In genomic region chr18:7950380-7951143, GRCh38 we compare ENCODE assay signal across 11 cellular contexts.
DNase-seq lines count a peak whose midpoint lies in the region; ATAC-seq and TF ChIP-seq lines count a peak whose summit lies in the region.
"Had no signal": no experiment of that assay in that cellular context is flagged by ENCODE, and none has a peak within 500 bp of the region (broad histone marks: within the 10 kb centered on the region; RNA-seq: fewer than 3 reads in every experiment).

No MANE protein-coding gene starts in this region.

- H3K27ac ChIP-seq in CD4-positive, alpha-beta T cell (ENCODE audit: low read depth, low read length) = no peak overlapping the region

- TF ChIP-seq CTCF in CD4-positive, alpha-beta T cell (IDR thresholded peaks at IDR 0.05) = no peak
- TF ChIP-seq CTCF in HFFc6 (IDR thresholded peaks at IDR 0.05) (peak; percentile 53), omental fat pad (IDR thresholded peaks at IDR 0.05) (no peak)

- peaks cover 34% of the 10 kb centered on the region for H3K4me1 Mint-ChIP-seq in CD4-positive, alpha-beta T cell (ENCODE audit: low read depth)
- H3K4me1 Mint-ChIP-seq in HFFc6 (ENCODE audit: low read depth) = peaks cover 66% of the 10 kb centered on the region

- H3K36me3 Mint-ChIP-seq in CD4-positive, alpha-beta T cell (ENCODE audit: low read depth) = no peaks in the 10 kb centered on the region
- peaks cover 3% of the 10 kb centered on the region; the same call in 1 of the 2 replicates for H3K36me3 Mint-ChIP-seq in HFFc6 (ENCODE audit: low read depth)

- no peaks in the 10 kb centered on the region for H3K9me3 Mint-ChIP-seq in CD4-positive, alpha-beta T cell
- no peaks in the 10 kb centered on the region for H3K9me3 Mint-ChIP-seq in HFFc6
- H3K9me3 Mint-ChIP-seq: brain, nephron had no signal

- peak; percentile 65 for ATAC-seq in CD4-positive, alpha-beta T cell (ENCODE audit: poor library complexity)
- ATAC-seq in omental fat pad (ENCODE audit: low FRiP score) = no peak
- ATAC-seq in left cardiac atrium = no peak

- POLR2A ChIA-PET in CD4-positive, alpha-beta T cell (lab: Charles Lee) = no interaction called here

- H3K4me3 Mint-ChIP-seq in CD4-positive, alpha-beta T cell = no peak overlapping the region
- peak overlapping the region; percentile 30; the same call in 1 of the 2 replicates for H3K4me3 Mint-ChIP-seq in HFFc6
- H3K4me3 Mint-ChIP-seq: brain, nephron had no signal

- intact Hi-C loops in CD4-positive, alpha-beta T cell (cut with DNase I, micrococcal nuclease) = no loop called here
- intact Hi-C loops in left cardiac atrium (cut with DNase I) = no loop called here

- CTCF ChIA-PET in CD4-positive, alpha-beta T cell (lab: Charles Lee) = no interaction called here

- H3K27me3 Mint-ChIP-seq in CD4-positive, alpha-beta T cell = no peaks in the 10 kb centered on the region
- H3K27me3 Mint-ChIP-seq in HFFc6 (ENCODE audit: insufficient read depth) = no peaks in the 10 kb centered on the region; the same call in 1 of the 2 replicates
- H3K27me3 Mint-ChIP-seq: brain had no signal

- no peaks in the 10 kb centered on the region for H3K27me3 ChIP-seq in CD4-positive, alpha-beta T cell (ENCODE audit: control insufficient read depth, insufficient read depth, low read length)

- H3K27ac Mint-ChIP-seq in CD4-positive, alpha-beta T cell = peak overlapping the region; percentile 34
- peak overlapping the region; percentile 84 for H3K27ac Mint-ChIP-seq in HFFc6
- H3K27ac Mint-ChIP-seq: nephron had no signal

- no peaks in the 10 kb centered on the region for H3K9me3 ChIP-seq in CD4-positive, alpha-beta T cell (ENCODE audit: control insufficient read depth, low read length)

- DNase-seq in CD4-positive, alpha-beta T cell = no peak
- DNase-seq in HFFc6 (peak; percentile 84), amniotic epithelial cell (ENCODE audit: low read depth) (peak; percentile 76), kidney glomerular epithelial cell (lab: John Stamatoyannopoulos, UW) (peak; percentile 82), NCI-H1436 treated with DMSO at 0.1 percent for 48 hours (lab: John Stamatoyannopoulos, UW) (no peak), omental fat pad (ENCODE audit: low spot score) (no peak), left cardiac atrium (no peak)
- DNase-seq in stimulated activated naive CD4-positive, alpha-beta T cell treated with Interleukin-2 at 50 U/mL for 16 hours (lab: John Stamatoyannopoulos, UW) = no peak
- DNase-seq: hippocampal formation had no signal

Comparison
In these comparisons a context has a peak if more than half of its experiments do, and no peak if none do; other contexts are left out.
1. DNase-seq: peak in HFFc6 (single experiment), amniotic epithelial cell (single experiment) and kidney glomerular epithelial cell (single experiment); none in CD4-positive, alpha-beta T cell (0 of 10), NCI-H1436 treated with DMSO at 0.1 percent for 48 hours (single experiment), omental fat pad (single experiment), left cardiac atrium (single experiment) and stimulated activated naive CD4-positive, alpha-beta T cell treated with Interleukin-2 at 50 U/mL for 16 hours (single experiment).